9 cellular contexts compared by ENCODE assay signal in genomic region chr11:118002541-118003019, GRCh38. TPM values are rescaled to one million over a fixed set of nuclear protein-coding genes. Genes with fewer than 3 reads are reported as not detected.
DNase-seq lines count a peak whose midpoint lies in the region; ATAC-seq lines count a peak whose summit lies in the region.
"Had no signal": no experiment of that assay in that cellular context is flagged by ENCODE, and none has a peak within 500 bp of the region (broad histone marks: within the 10 kb centered on the region; RNA-seq: fewer than 3 reads in every experiment).

No MANE protein-coding gene starts in this region.

- H3K4me2 ChIP-seq in Karpas-422 (ENCODE audit: low read depth, low read length, poor library complexity, severe bottlenecking): no peak overlapping the region

- H2AFZ ChIP-seq in Karpas-422 (ENCODE audit: low read length): 0 out of 2 replicates have a peak overlapping the region, but pooled peaks have one; percentile 8

- peak overlapping the region; percentile 99 for H3K27ac Mint-ChIP-seq in activated CD4-positive, alpha-beta memory T cell treated with anti-CD3 and anti-CD28 coated beads, Interleukin-2, amount 10 ng/mL, durations not matched to agents 7 days and 5 days

- peak overlapping the region; percentile 58 for H3K4me3 Mint-ChIP-seq in activated CD4-positive, alpha-beta memory T cell treated with anti-CD3 and anti-CD28 coated beads, Interleukin-2, amount 10 ng/mL, durations not matched to agents 7 days and 5 days

- peaks cover 100% of the 10 kb centered on the region for H3K4me1 Mint-ChIP-seq in activated CD4-positive, alpha-beta memory T cell treated with anti-CD3 and anti-CD28 coated beads, Interleukin-2, amount 10 ng/mL, durations not matched to agents 7 days and 5 days

- no peaks in the 10 kb centered on the region; the same call in 1 of the 2 replicates for H3K36me3 ChIP-seq in Karpas-422 (ENCODE audit: insufficient read depth, low read length)

- peak overlapping the region; percentile 57 for H3K27ac ChIP-seq in Karpas-422 (ENCODE audit: low read length)

- H3K79me2 ChIP-seq in Karpas-422 (ENCODE audit: low read length): no peaks in the 10 kb centered on the region

- CTCF ChIA-PET in activated CD4-positive, alpha-beta memory T cell treated with anti-CD3 and anti-CD28 coated beads, Interleukin-2, amount 10 ng/mL, durations not matched to agents 7 days and 5 days (lab: Charles Lee): interaction anchor here (0.9 to 15.4 kb wide), 11 partner anchors 11 to 195 kb away, joined by 3 to 192 read pairs (median 4); partner anchors contain the start of gene IL10RA

- no peaks in the 10 kb centered on the region for H4K20me1 ChIP-seq in Karpas-422 (ENCODE audit: insufficient read depth, low read depth, low read length)

- peaks cover 62% of the 10 kb centered on the region for H3K36me3 Mint-ChIP-seq in activated CD4-positive, alpha-beta memory T cell treated with anti-CD3 and anti-CD28 coated beads, Interleukin-2, amount 10 ng/mL, durations not matched to agents 7 days and 5 days (ENCODE audit: low read depth)

- 0 out of 2 replicates have a peak overlapping the region, but pooled peaks have one; percentile 9 for H3K9ac ChIP-seq in Karpas-422 (ENCODE audit: low read length)

- H3K4me3 ChIP-seq in Karpas-422 (ENCODE audit: low read length): no peak overlapping the region

- H3K9me3 ChIP-seq in Karpas-422 (ENCODE audit: low read length): no peaks in the 10 kb centered on the region

- no peaks in the 10 kb centered on the region for H3K9me2 ChIP-seq in Karpas-422 (replicated peaks; ENCODE audit: insufficient read depth, low read length)

- DNase-seq in Karpas-422: no peak
- DNase-seq in activated CD4-positive, alpha-beta memory T cell treated with anti-CD3 and anti-CD28 coated beads, Interleukin-2, amount 10 ng/mL, durations not matched to agents 7 days and 5 days: peak; percentile 66
- peak; percentile 32 for DNase-seq in iPS-NIHi7 (ENCODE audit: extremely low spot score)
- peak; percentile 59 for DNase-seq in stimulated activated CD4-positive, alpha-beta T cell treated with anti-CD3 and anti-CD28 coated beads, Interleukin-4, amount 100 ng/mL, for 1 hour
- no peak for DNase-seq in NCI-H1105 treated with DMSO at 0.1 percent for 48 hours (lab: John Stamatoyannopoulos, UW)
- DNase-seq in DMS53 (lab: John Stamatoyannopoulos, UW): no peak
- no peak for DNase-seq in NCI-H2081 treated with DMSO at 0.1 percent for 48 hours (lab: John Stamatoyannopoulos, UW)

- H3K27me3 ChIP-seq in Karpas-422 (ENCODE audit: low read length): no peaks in the 10 kb centered on the region

- no peaks in the 10 kb centered on the region for H3K27me3 Mint-ChIP-seq in activated CD4-positive, alpha-beta memory T cell treated with anti-CD3 and anti-CD28 coated beads, Interleukin-2, amount 10 ng/mL, durations not matched to agents 7 days and 5 days

- H3K9me3 Mint-ChIP-seq in activated CD4-positive, alpha-beta memory T cell treated with anti-CD3 and anti-CD28 coated beads, Interleukin-2, amount 10 ng/mL, durations not matched to agents 7 days and 5 days: peaks cover 8% of the 10 kb centered on the region

- peaks cover 57% of the 10 kb centered on the region for H3K4me1 ChIP-seq in Karpas-422 (ENCODE audit: low read length)

- POLR2A ChIA-PET in activated CD4-positive, alpha-beta memory T cell treated with anti-CD3 and anti-CD28 coated beads, Interleukin-2, amount 10 ng/mL, durations not matched to agents 7 days and 5 days (lab: Charles Lee): interaction anchor here (0.9 to 31.5 kb wide), 20 partner anchors 1 to 570 kb away, joined by 3 to 1195 read pairs (median 8); partner anchors contain the start of genes ARCN1 and IL10RA

- no peak for ATAC-seq in GM21360 (IDR thresholded peaks at IDR 0.05; ENCODE audit: unreplicated experiment)
- ATAC-seq: Panc1 had no signal

RNA-seq across cellular contexts. Expression of gene IL10RA, which starts 16.4 kb away (rescaled TPM):
- total RNA-seq in Karpas-422 (2014; rRNA removed; shearing (Covaris generic); ENCODE audit: low replicate concordance): 25.5 and 49.8 TPM in 2 replicates
- 100 to 1,000 TPM; 286 to 291 TPM for total RNA-seq in activated CD4-positive, alpha-beta memory T cell treated with anti-CD3 and anti-CD28 coated beads, Interleukin-2, amount 10 ng/mL, durations not matched to agents 7 days and 5 days

Comparison
In these comparisons a context has a peak if more than half of its experiments do, and no peak if none do; other contexts are left out.
1. DNase-seq: peak in activated CD4-positive, alpha-beta memory T cell treated with anti-CD3 and anti-CD28 coated beads, Interleukin-2, amount 10 ng/mL, durations not matched to agents 7 days and 5 days (single experiment), iPS-NIHi7 (single experiment) and stimulated activated CD4-positive, alpha-beta T cell treated with anti-CD3 and anti-CD28 coated beads, Interleukin-4, amount 100 ng/mL, for 1 hour (single experiment); none in Karpas-422 (single experiment), NCI-H1105 treated with DMSO at 0.1 percent for 48 hours (single experiment), DMS53 (single experiment) and NCI-H2081 treated with DMSO at 0.1 percent for 48 hours (single experiment).